In genomic region chr4:48815483-48815882, GRCh38 we compare ENCODE assay signal across 16 cellular contexts. TPM values are rescaled to one million over a fixed set of nuclear protein-coding genes. Genes with fewer than 3 reads are reported as not detected.
DNase-seq lines count a peak whose midpoint lies in the region; ATAC-seq, FAIRE-seq and TF ChIP-seq lines count a peak whose summit lies in the region.
"Had no signal": no experiment of that assay in that cellular context is flagged by ENCODE, and none has a peak within 500 bp of the region (broad histone marks: within the 10 kb centered on the region; RNA-seq: fewer than 3 reads in every experiment).

No MANE protein-coding gene starts in this region.

- no TSS peak for BruUV-seq in GM12878 (replicated peaks; lab: Mats Ljungman, UMichigan)

- no peak for TF ChIP-seq RAD21 in GM12878 (IDR thresholded peaks at IDR 0.05; ENCODE audit: insufficient read depth, low read depth, low read length)

- peaks cover 9% of the 10 kb centered on the region for H3F3A ChIP-seq in DOHH2 (ENCODE audit: control insufficient read depth, insufficient read depth)

- SMC1A ChIA-PET in GM12878 (lab: Charles Lee; ENCODE audit: uncharacterized antibody, unreplicated experiment), result interaction anchor here (0.9 to 2.0 kb wide), 6 partner anchors 10 to 184 kb away, joined by 3 to 6 read pairs (median 4); partner anchors contain the start of gene FRYL

- H3K36me3 ChIP-seq in DOHH2 (ENCODE audit: control insufficient read depth, low read length), result no peaks in the 10 kb centered on the region
- no peaks in the 10 kb centered on the region for H3K36me3 ChIP-seq in GM12878 (ENCODE audit: control insufficient read depth in 2 of 2, insufficient read depth in 2 of 2, low read length in 1 of 2)
- H3K36me3 ChIP-seq: gastrocnemius medialis, Peyer's patch had no signal

- H4K20me1 ChIP-seq in DOHH2 (ENCODE audit: control insufficient read depth, insufficient read depth, low read depth, low read length) (no peaks in the 10 kb centered on the region), GM12878 (ENCODE audit: control insufficient read depth, insufficient read depth) (no peaks in the 10 kb centered on the region)

- DNase-seq in GM19239 (ENCODE audit: insufficient read length, low spot score), result no peak
- no peak for DNase-seq in GM12878 (ENCODE audit: low read depth, low spot score)
- no peak for DNase-seq in coronary artery (ENCODE audit: low spot score)
- DNase-seq in RCC 7860 (ENCODE audit: low spot score), result no peak
- DNase-seq in head of caudate nucleus, result no peak
- DNase-seq: activated CD4-positive, alpha-beta T cell treated with anti-CD3 and anti-CD28 coated beads for 4 hours; EL; gastrocnemius medialis; kidney; Peyer's patch; right cardiac atrium; T-cell had no signal

- H3K79me2 ChIP-seq in DOHH2 (ENCODE audit: control insufficient read depth, low read length) (no peaks in the 10 kb centered on the region), GM12878 (ENCODE audit: control insufficient read depth, insufficient read depth, low read length) (no peaks in the 10 kb centered on the region)

- in situ Hi-C loops in GM12878 (cut with MboI), result no loop called here

- H3K4me1 ChIP-seq in DOHH2 (ENCODE audit: control insufficient read depth, low read length), result peaks cover 47% of the 10 kb centered on the region
- peaks cover 15% of the 10 kb centered on the region; the same call in 1 of the 2 replicates for H3K4me1 ChIP-seq in GM12878 (ENCODE audit: control insufficient read depth, insufficient read depth, low read length)
- H3K4me1 ChIP-seq: gastrocnemius medialis, Peyer's patch had no signal

- no peaks in the 10 kb centered on the region for H3K9me2 ChIP-seq in DOHH2 (replicated peaks; ENCODE audit: control insufficient read depth, low read length)

- TF ChIP-seq POLR2A in GM12878 (IDR thresholded peaks at IDR 0.05; ENCODE audit: low read depth, low read length), result no peak

- intact Hi-C loops in GM12878 (cut with micrococcal nuclease; ENCODE audit: unreplicated experiment), result no loop called here
- intact Hi-C loops in head of caudate nucleus (cut with DNase I), result no loop called here

- peak; percentile 63 for ATAC-seq in HG03159 (IDR thresholded peaks at IDR 0.05; ENCODE audit: unreplicated experiment)
- peak; percentile 80 for ATAC-seq in GM12878
- ATAC-seq in GM21447 (IDR thresholded peaks at IDR 0.05; ENCODE audit: unreplicated experiment), result no peak
- ATAC-seq: gastrocnemius medialis, right cardiac atrium, T-cell had no signal

- POLR2A ChIA-PET in GM12878 (lab: Charles Lee), result interaction anchor here (0.6 to 1.4 kb wide), 3 partner anchors 13 to 236 kb away, joined by 3 read pairs; no protein-coding TSS in a partner anchor

- WGBS in GM12878 (ENCODE audit: insufficient coverage, insufficient replicate concordance, low lambda C conversion rate, missing lambda C conversion rate), result 4% methylated on average over 2 of the region's 2 CpGs

- H3K4me2 ChIP-seq in DOHH2 (ENCODE audit: low read length) (peak overlapping the region; percentile 42), GM12878 (ENCODE audit: control insufficient read depth, insufficient read depth) (peak overlapping the region; percentile 85)

- H3K9ac ChIP-seq in GM12878 (ENCODE audit: control insufficient read depth, insufficient read depth, low read length), result no peak overlapping the region

- no peak for TF ChIP-seq CTCF in DOHH2 (IDR thresholded peaks at IDR 0.05; ENCODE audit: low read depth, low read length, poor library complexity, severe bottlenecking)
- TF ChIP-seq CTCF in GM12878 (IDR thresholded peaks at IDR 0.05 in 2 of 3, conservative IDR thresholded peaks at IDR 0.05 in 1 of 3; ENCODE audit: control insufficient read depth in 2 of 3, extremely low read depth in 1 of 3, insufficient read depth in 1 of 3, low read depth in 3 of 3, low read length in 3 of 3), result no peak
- no peak for TF ChIP-seq CTCF in coronary artery (IDR thresholded peaks at IDR 0.05)

- H2AFZ ChIP-seq in GM12878 (ENCODE audit: control insufficient read depth, low read depth, low read length), result peak overlapping the region; percentile 3

- CTCF ChIA-PET in GM12878 (lab: Yijun Ruan, JAX), result no interaction called here

- FAIRE-seq in GM19239 (lab: Jason Lieb, UNC) (peak; percentile 93), GM12878 (lab: Jason Lieb, UNC) (peak; percentile 74), RCC 7860 (lab: Jason Lieb, UNC) (no peak)
- FAIRE-seq: H1, kidney had no signal

- RAD21 ChIA-PET in GM12878 (lab: Charles Lee; ENCODE audit: unreplicated experiment), result interaction anchor here (1.2 kb wide), 1 partner anchor 35 kb away, joined by 7 read pairs; no protein-coding TSS in a partner anchor

- no peak for TF ChIP-seq EP300 in GM12878 (IDR thresholded peaks at IDR 0.05; ENCODE audit: borderline replicate concordance in 1 of 2, control insufficient read depth in 1 of 2, low read depth in 2 of 2, low read length in 2 of 2)

- H3K27me3 ChIP-seq in DOHH2 (ENCODE audit: control insufficient read depth, low read length), result no peaks in the 10 kb centered on the region
- H3K27me3 ChIP-seq in GM12878 (replicated peaks in 1 of 2; ENCODE audit: control insufficient read depth in 2 of 2, insufficient read depth in 2 of 2, low read length in 1 of 2), result no peaks in the 10 kb centered on the region
- H3K27me3 ChIP-seq: Peyer's patch had no signal

- 0 out of 2 replicates have a peak overlapping the region, but pooled peaks have one; percentile 7 for H3K27ac ChIP-seq in DOHH2 (ENCODE audit: low read depth, low read length)
- H3K27ac ChIP-seq in GM12878 (ENCODE audit: control insufficient read depth, insufficient read depth), result 0 out of 2 replicates have a peak overlapping the region, but pooled peaks have one; percentile 1
- H3K27ac ChIP-seq in coronary artery, result no peak overlapping the region
- H3K27ac ChIP-seq: gastrocnemius medialis had no signal

- H3K4me3 ChIP-seq in DOHH2 (ENCODE audit: low read length), result no peak overlapping the region
- H3K4me3 ChIP-seq in GM12878, result peak overlapping the region; percentile 49; the same call in 1 of the 2 replicates
- no peak overlapping the region for H3K4me3 ChIP-seq in coronary artery
- H3K4me3 ChIP-seq: gastrocnemius medialis, Peyer's patch had no signal

- 0 out of 2 replicates have a peak, but pooled peaks cover 2% of the 10 kb centered on the region for H3K9me3 ChIP-seq in DOHH2 (ENCODE audit: control insufficient read depth, insufficient read depth, low read length)
- H3K9me3 ChIP-seq in GM12878 (replicated peaks; ENCODE audit: control insufficient read depth, insufficient read depth, low read length), result no peaks in the 10 kb centered on the region
- H3K9me3 ChIP-seq: gastrocnemius medialis, Peyer's patch had no signal

RNA-seq across cellular contexts. Expression of gene OCIAD1, which starts 15.4 kb away (rescaled TPM):
- total RNA-seq in GM12878 (2013; cell fraction: nucleolus; rRNA removed), result 201 and 206 TPM in 2 replicates
- 89.6 and 104 TPM in 2 replicates for total RNA-seq in GM12878 (2014; rRNA removed)
- total RNA-seq in GM12878 (2014; rRNA removed; fragmentation: Illumina TruSeq; extraction: Trizol), result 107 and 109 TPM in 2 replicates
- total RNA-seq in GM12878 (2021), result 89.1 and 90.6 TPM in 2 replicates
- polyA plus RNA-seq in GM12878 (2011; ENCODE audit: low read depth), result 108 TPM
- 178 and 255 TPM in 2 replicates for polyA plus RNA-seq in GM12878 (2011; rRNA removed)
- polyA plus RNA-seq in GM12878 (2011; cell fraction: cytosol; rRNA removed), result 84.6 and 88.1 TPM in 2 replicates
- 76.2 and 80.2 TPM in 2 replicates for polyA plus RNA-seq in GM12878 (2011; cell fraction: nucleus; rRNA removed)
- 99.9 and 107 TPM in 2 replicates for polyA plus RNA-seq in GM12878 (2012)
- 196 and 261 TPM in 2 replicates for polyA plus RNA-seq in GM12878 (2014; fragmentation: Illumina TruSeq; extraction: Trizol)
- polyA plus RNA-seq in GM12878 (2014; fragmentation: Nextera tagmentation; extraction: Ambion mirVana), result 100 to 1,000 TPM; 131 to 141 TPM
- 93.4 and 108 TPM in 2 replicates for polyA plus RNA-seq in GM12878 (2014; rRNA removed)
- polyA plus RNA-seq in GM12878 (2016; fragmentation: Nextera tagmentation; extraction: Ambion mirVana), result 100 to 1,000 TPM; 146 to 148 TPM
- 53.7 and 65.8 TPM in 2 replicates for polyA minus RNA-seq in GM12878 (2011; rRNA and poly(A)+ RNA removed)
- 35.5 and 40.1 TPM in 2 replicates for polyA minus RNA-seq in GM12878 (2011; cell fraction: cytosol; rRNA and poly(A)+ RNA removed)
- 64.0 and 117 TPM in 2 replicates for polyA minus RNA-seq in GM12878 (2011; cell fraction: nucleus; rRNA and poly(A)+ RNA removed)

RNA-seq across cellular contexts. Expression of gene FRYL, which starts 35.4 kb away (rescaled TPM):
- total RNA-seq in GM12878 (2013; cell fraction: nucleolus; rRNA removed), result 290 and 300 TPM in 2 replicates
- total RNA-seq in GM12878 (2014; rRNA removed) (44.3 and 54.1 TPM in 2 replicates), GM12878 (2014; rRNA removed; fragmentation: Illumina TruSeq; extraction: Trizol) (50.6 and 53.6 TPM in 2 replicates), GM12878 (2021) (40.9 and 48.4 TPM in 2 replicates)
- 9.6 TPM for polyA plus RNA-seq in GM12878 (2011; ENCODE audit: low read depth)
- polyA plus RNA-seq in GM12878 (2011; rRNA removed) (42.5 and 57.4 TPM in 2 replicates), GM12878 (2014; fragmentation: Illumina TruSeq; extraction: Trizol) (27.0 and 31.0 TPM in 2 replicates), GM12878 (2014; fragmentation: Nextera tagmentation; extraction: Ambion mirVana) (10 to 100 TPM; 10.3 to 12.6 TPM), GM12878 (2014; rRNA removed) (23.0 and 23.8 TPM in 2 replicates), GM12878 (2016; fragmentation: Nextera tagmentation; extraction: Ambion mirVana) (10 to 100 TPM; 28.4 to 29.0 TPM)
- 15.4 and 21.6 TPM in 2 replicates for polyA plus RNA-seq in GM12878 (2011; cell fraction: cytosol; rRNA removed)
- 51.3 and 52.6 TPM in 2 replicates for polyA plus RNA-seq in GM12878 (2011; cell fraction: nucleus; rRNA removed)
- 14.6 and 20.4 TPM in 2 replicates for polyA plus RNA-seq in GM12878 (2012)
- 128 and 172 TPM in 2 replicates for polyA minus RNA-seq in GM12878 (2011; rRNA and poly(A)+ RNA removed)
- polyA minus RNA-seq in GM12878 (2011; cell fraction: cytosol; rRNA and poly(A)+ RNA removed), result 36.4 and 41.7 TPM in 2 replicates
- 164 and 223 TPM in 2 replicates for polyA minus RNA-seq in GM12878 (2011; cell fraction: nucleus; rRNA and poly(A)+ RNA removed)

Comparison
In these comparisons a context has a peak if more than half of its experiments do, and no peak if none do; other contexts are left out.
1. H3K27ac ChIP-seq: peak in DOHH2 (single experiment) and GM12878 (single experiment); none in coronary artery (0 of 2).